Comparison of ENCODE assay signal across 14 cellular contexts in genomic region chr3:193942516-193943055, GRCh38.
"Had no signal": no experiment of that assay in that cellular context is flagged by ENCODE, and none has a peak within 500 bp of the region (broad histone marks: within the 10 kb centered on the region; RNA-seq: fewer than 3 reads in every experiment).

No MANE protein-coding gene starts in this region.

- H3K27ac ChIP-seq: body of pancreas, epithelial cell of prostate, gastroesophageal sphincter, left lung, skin epidermis, vagina had no signal

- H3K36me3 ChIP-seq: gastroesophageal sphincter, left lung, vagina had no signal

- H3K27me3 ChIP-seq: body of pancreas, gastroesophageal sphincter, vagina had no signal

- DNase-seq: activated CD4-positive, alpha-beta T cell treated with anti-CD3 and anti-CD28 coated beads, Interleukin-2, amount 10 ng/mL, durations not matched to agents 7 days and 5 days; activated CD4-positive, CD25-positive, alpha-beta regulatory T cell; activated CD8-positive, alpha-beta memory T cell treated with anti-CD3 and anti-CD28 coated beads for 24 hours; amniotic stem cell; body of pancreas; central memory CD4-positive, alpha-beta T cell; cortex of kidney; effector memory CD4-positive, alpha-beta T cell; T1000 had no signal

- H3K9me3 ChIP-seq: body of pancreas, gastroesophageal sphincter, left lung, vagina had no signal

- H3K4me1 ChIP-seq: body of pancreas, gastroesophageal sphincter, left lung, vagina had no signal

- H3K4me3 ChIP-seq: body of pancreas, gastroesophageal sphincter, left lung, skin epidermis, vagina had no signal

- ATAC-seq: body of pancreas, gastroesophageal sphincter, left lung had no signal
